ENCODE assay signal across 1 cellular context in the genomic region with DNA sequence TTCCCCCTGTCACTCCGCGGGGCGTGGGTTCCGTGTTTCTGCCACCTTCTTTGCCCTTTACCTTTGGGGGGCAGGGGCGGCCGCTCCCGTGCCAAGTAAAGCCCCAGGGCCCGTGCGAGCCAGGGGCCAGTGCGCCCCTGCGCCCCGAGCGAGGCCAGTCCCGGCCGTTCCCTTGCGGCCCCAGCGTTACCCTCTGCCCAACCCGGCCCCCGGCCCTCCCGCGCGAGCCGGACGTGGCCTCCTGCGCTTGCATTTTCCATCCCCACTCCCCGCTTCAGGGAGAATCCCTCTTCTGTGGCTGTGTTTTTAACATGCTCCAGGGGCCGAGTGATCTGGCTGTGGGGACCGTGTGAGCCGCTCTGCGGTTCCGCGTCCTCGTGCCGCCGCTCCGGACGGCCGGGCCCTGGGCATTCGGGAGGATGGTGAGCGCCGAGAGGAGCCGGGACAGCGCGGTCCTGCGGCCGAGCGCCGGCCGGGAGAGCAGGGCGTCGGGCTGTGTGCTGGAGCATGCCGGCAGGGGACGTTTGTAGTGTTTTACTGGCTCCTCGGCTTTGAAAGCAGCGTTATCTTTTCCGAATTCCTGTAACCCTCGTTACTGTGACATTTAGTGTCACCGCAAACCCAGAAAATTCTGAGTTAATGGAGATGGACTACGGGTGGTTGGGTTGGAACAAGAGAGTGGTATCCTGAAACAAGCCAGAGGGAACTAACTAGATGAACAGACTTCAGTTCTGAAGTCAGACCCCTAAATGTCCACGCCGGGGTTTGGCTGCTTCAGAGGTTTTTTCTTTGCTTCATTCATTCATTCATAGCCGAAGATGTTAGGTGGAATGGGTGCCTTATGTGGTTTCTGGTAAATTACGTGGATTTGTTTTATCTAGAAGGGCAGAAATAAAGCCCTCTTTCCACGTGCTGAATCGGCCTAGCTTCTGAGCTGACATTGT.
TF ChIP-seq lines count a peak whose summit lies in the region.

No MANE protein-coding gene starts in this region.

TF ChIP-seq in GM23338, 12 proteins besides CTCF, POLR2A, EP300 and RAD21 (continued from another document):
- TF ChIP-seq ZNF462 (CRISPR knock-in tag; IDR thresholded peaks at IDR 0.05), result no peak
